26 cellular contexts compared by ENCODE assay signal in genomic region chr6:26611599-26611998, GRCh38.
"Had no signal": no experiment of that assay in that cellular context is flagged by ENCODE, and none has a peak within 500 bp of the region (broad histone marks: within the 10 kb centered on the region; RNA-seq: fewer than 3 reads in every experiment).

No MANE protein-coding gene starts in this region.

- H3K9me3 ChIP-seq: lower lobe of right lung, right lobe of liver, testis, thyroid gland, upper lobe of right lung had no signal

- H3K27ac ChIP-seq: heart left ventricle, left lung, lower lobe of right lung, parathyroid adenoma, right atrium auricular region, right lobe of liver, stomach, testis, thyroid gland, transverse colon, upper lobe of right lung had no signal

- H3K4me1 ChIP-seq: parathyroid adenoma, testis had no signal

- H2AFZ ChIP-seq: parathyroid adenoma had no signal

- H3K27me3 ChIP-seq: testis had no signal

- H3K9ac ChIP-seq: parathyroid adenoma had no signal

- ATAC-seq: heart left ventricle; left colon; left lung; lower lobe of right lung; naive thymus-derived CD8-positive, alpha-beta T cell; right lobe of liver; stimulated activated naive B cell treated with anti-CD40 and anti-IgM and Interleukin-4, amounts not matched to agents 10 μg/mL and 1 μg/mL and 100 μg/mL, for 72 hours; stimulated activated naive CD8-positive, alpha-beta T cell treated with anti-CD3 and anti-CD28 coated beads, Interleukin-15, Interleukin-2, amounts not matched to agents 100 U/mL and 50 U/mL, for 24 hours; upper lobe of right lung had no signal

- H3K36me3 ChIP-seq: heart left ventricle, left lung, lower lobe of right lung, right atrium auricular region, right lobe of liver, stomach, thyroid gland, transverse colon, upper lobe of right lung had no signal

- H3K4me2 ChIP-seq: smooth muscle cell had no signal

- FAIRE-seq: islet of Langerhans, kidney, urothelium cell line had no signal

- H3K4me3 ChIP-seq: heart left ventricle, left lung, lower lobe of right lung, right atrium auricular region, right lobe of liver, smooth muscle cell, stomach, testis, thyroid gland, transverse colon, upper lobe of right lung had no signal

- DNase-seq: heart left ventricle; hypothalamus; immature natural killer cell; kidney; left colon; left lung; lower lobe of right lung; mammary epithelial cell; mesenchymal stem cell; naive thymus-derived CD8-positive, alpha-beta T cell; nephron progenitor cell; right lobe of liver; stimulated activated CD4-positive, alpha-beta T cell treated with anti-CD3 and anti-CD28 coated beads, Interleukin-1b, Interleukin-23, amount 100 ng/mL, for 48 hours; stimulated activated CD4-positive, alpha-beta T cell treated with anti-CD3 and anti-CD28 coated beads, Interleukin-2, amount 100 ng/mL, for 48 hours; stimulated activated naive B cell treated with anti-CD40 and anti-IgM and Interleukin-4, amounts not matched to agents 10 μg/mL and 1 μg/mL and 100 μg/mL, for 72 hours; stimulated activated naive CD8-positive, alpha-beta T cell treated with anti-CD3 and anti-CD28 coated beads, Interleukin-15, Interleukin-2, amounts not matched to agents 100 U/mL and 50 U/mL, for 24 hours; stomach; testis; thyroid gland; transverse colon; upper lobe of right lung had no signal

- H3K79me2 ChIP-seq: parathyroid adenoma had no signal
